8 cellular contexts compared by ENCODE assay signal in the genomic region with DNA sequence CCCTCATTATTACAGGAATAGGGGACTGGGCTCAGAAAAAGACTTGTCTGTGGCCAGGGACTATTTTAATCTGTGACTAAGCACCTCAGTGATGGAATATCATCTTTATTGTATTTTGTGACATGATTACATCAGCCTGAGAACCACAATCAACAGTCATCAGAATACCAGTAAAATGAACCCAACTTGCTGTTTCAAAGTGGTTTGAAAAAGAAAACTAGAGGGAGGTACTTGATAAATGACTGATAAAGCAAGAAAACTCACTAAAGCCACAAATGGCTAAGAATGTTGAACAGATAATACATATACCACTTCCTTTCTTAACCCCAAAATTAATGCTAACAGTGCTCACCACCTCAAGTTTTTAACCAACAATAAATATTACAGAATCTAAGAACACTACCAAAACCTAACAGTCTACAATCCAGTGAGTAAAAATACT.
A peak's percentile ranks its signal among the peaks of the same experiment; 100 is the strongest.
DNase-seq lines count a peak whose midpoint lies in the region; ATAC-seq and TF ChIP-seq lines count a peak whose summit lies in the region.

No MANE protein-coding gene starts in this region.

- no peak overlapping the region for H2AFZ ChIP-seq in smooth muscle cell (ENCODE audit: low read depth)

- no peak for ATAC-seq in Right ventricle myocardium superior (ENCODE audit: poor library complexity)
- peak; percentile 76 for ATAC-seq in HG03378 (IDR thresholded peaks at IDR 0.05; ENCODE audit: unreplicated experiment)
- peak; percentile 90 to 92 for ATAC-seq in activated naive CD4-positive, alpha-beta T cell treated with anti-CD3 and anti-CD28 coated beads, Interleukin-2, amount 50 U/mL, for 72 hours
- ATAC-seq in GM21423 (IDR thresholded peaks at IDR 0.05; ENCODE audit: unreplicated experiment) = no peak

- peaks cover 24% of the 10 kb centered on the region for H3K4me1 ChIP-seq in cardiac muscle cell (ENCODE audit: low read depth)
- H3K4me1 ChIP-seq in smooth muscle cell (ENCODE audit: low read depth) = peaks cover 10% of the 10 kb centered on the region

- H3K27ac Mint-ChIP-seq in activated naive CD4-positive, alpha-beta T cell treated with anti-CD3 and anti-CD28 coated beads, Interleukin-2, amount 50 U/mL, for 72 hours = peak overlapping the region in 1 of 2 donors; percentile 57

- H3K4me2 ChIP-seq in smooth muscle cell = peak overlapping the region; percentile 3

- no peak overlapping the region for H3K4me3 ChIP-seq in cardiac muscle cell
- H3K4me3 ChIP-seq in smooth muscle cell = no peak overlapping the region

- peaks cover 3% of the 10 kb centered on the region for H4K20me1 ChIP-seq in smooth muscle cell (ENCODE audit: low read depth)

- H3K27me3 ChIP-seq in cardiac muscle cell (no peaks in the 10 kb centered on the region), smooth muscle cell (ENCODE audit: low read depth) (no peaks in the 10 kb centered on the region)

- H3K9ac ChIP-seq in smooth muscle cell (ENCODE audit: low read depth) = no peak overlapping the region

- no peaks in the 10 kb centered on the region for H3K9me3 ChIP-seq in cardiac muscle cell (ENCODE audit: low read depth)
- no peaks in the 10 kb centered on the region for H3K9me3 ChIP-seq in smooth muscle cell (replicated peaks; ENCODE audit: low read depth)

- DNase-seq in cardiac muscle cell (ENCODE audit: low read depth in 1 of 2, low spot score in 1 of 2) (peak in 1 of 2 donors; percentile 68), Right ventricle myocardium superior (no peak), smooth muscle cell (lab: John Stamatoyannopoulos, UW; ENCODE audit: unreplicated experiment) (no peak), NCI-H2081 treated with DMSO at 0.1 percent for 48 hours (lab: John Stamatoyannopoulos, UW) (no peak), iPS-NIHi11 (ENCODE audit: low spot score) (no peak)
- DNase-seq in activated naive CD4-positive, alpha-beta T cell treated with anti-CD3 and anti-CD28 coated beads, Interleukin-2, amount 50 U/mL, for 72 hours (ENCODE audit: low spot score in 2 of 2) = no peak

- no peaks in the 10 kb centered on the region for H3F3A ChIP-seq in smooth muscle cell (ENCODE audit: low read depth)

- H3K27ac ChIP-seq in cardiac muscle cell (peak overlapping the region; percentile 59), smooth muscle cell (ENCODE audit: low read depth) (peak overlapping the region; percentile 63)

- TF ChIP-seq CTCF in cardiac muscle cell (IDR thresholded peaks at IDR 0.05; ENCODE audit: low read depth, low read length) (no peak), smooth muscle cell (IDR thresholded peaks at IDR 0.05; ENCODE audit: borderline replicate concordance, insufficient read depth, poor library complexity, severe bottlenecking) (no peak)

- H3K9me3 Mint-ChIP-seq in activated naive CD4-positive, alpha-beta T cell treated with anti-CD3 and anti-CD28 coated beads, Interleukin-2, amount 50 U/mL, for 72 hours = peaks cover 0 to 9% of the 10 kb centered on the region in 2 donors

- intact Hi-C loops in Right ventricle myocardium superior (cut with DNase I) = no loop called here

- H3K79me2 ChIP-seq in smooth muscle cell (ENCODE audit: low read depth) = no peaks in the 10 kb centered on the region

- H3K36me3 ChIP-seq in cardiac muscle cell (no peaks in the 10 kb centered on the region), smooth muscle cell (ENCODE audit: low read depth) (no peaks in the 10 kb centered on the region)

- H3K36me3 Mint-ChIP-seq in activated naive CD4-positive, alpha-beta T cell treated with anti-CD3 and anti-CD28 coated beads, Interleukin-2, amount 50 U/mL, for 72 hours = peaks cover 4 to 26% of the 10 kb centered on the region in 2 donors

Comparison
In these comparisons a context has a peak if more than half of its experiments do, and no peak if none do; other contexts are left out.
1. ATAC-seq: peak in HG03378 (single experiment) and activated naive CD4-positive, alpha-beta T cell treated with anti-CD3 and anti-CD28 coated beads, Interleukin-2, amount 50 U/mL, for 72 hours (2 of 2); none in Right ventricle myocardium superior (single experiment) and GM21423 (single experiment).